8 cellular contexts compared by ENCODE assay signal in genomic region chrX:49155243-49155899, GRCh38. TPM values are rescaled to one million over a fixed set of nuclear protein-coding genes. Genes with fewer than 3 reads are reported as not detected.
DNase-seq lines count a peak whose midpoint lies in the region; ATAC-seq, FAIRE-seq and TF ChIP-seq lines count a peak whose summit lies in the region.

No MANE protein-coding gene starts in this region.

- no peak for FAIRE-seq in keratinocyte (lab: Jason Lieb, UNC)

- H3K27ac ChIP-seq in keratinocyte (ENCODE audit: control insufficient read depth, insufficient read depth, low read length) = peak overlapping the region; percentile 86

- in situ Hi-C loops in G401 (cut with HindIII; ENCODE audit: low sequenced_read_pairs) = no loop called here

- DNase-seq in G401 (ENCODE audit: low spot score) = peak; percentile 81
- DNase-seq in RKO (ENCODE audit: low spot score) = peak; percentile 77
- DNase-seq in central memory CD4-positive, alpha-beta T cell = peak; percentile 24
- DNase-seq in keratinocyte (ENCODE audit: low read depth, low spot score) = no peak
- peak; percentile 37 for DNase-seq in stimulated activated CD4-positive, alpha-beta T cell treated with anti-CD3 and anti-CD28 coated beads, Interleukin-4, amount 100 ng/mL, for 24 hours

- peaks cover 4% of the 10 kb centered on the region for H3K4me1 ChIP-seq in keratinocyte (ENCODE audit: control insufficient read depth, extremely low read depth, insufficient read depth, low read length)

- H3K27me3 ChIP-seq in keratinocyte (ENCODE audit: control insufficient read depth, extremely low read depth, insufficient read depth, low read length) = no peaks in the 10 kb centered on the region

- no peaks in the 10 kb centered on the region for H3K9me1 ChIP-seq in keratinocyte (ENCODE audit: control insufficient read depth, extremely low read depth, insufficient read depth, low read length)

- H2AFZ ChIP-seq in keratinocyte (ENCODE audit: control insufficient read depth, low read length) = peak overlapping the region; percentile 51

- dilution Hi-C loops in keratinocyte (cut with MboI; ENCODE audit: extremely low pct_ligation_motif_present, low sequenced_read_pairs) = no loop called here

- H3K36me3 ChIP-seq in keratinocyte (ENCODE audit: control insufficient read depth in 2 of 2, extremely low read depth in 1 of 2, insufficient read depth in 2 of 2, low read length in 2 of 2) = no peaks in the 10 kb centered on the region

- H3K9me3 ChIP-seq in keratinocyte (ENCODE audit: control insufficient read depth, low read depth, low read length) = no peaks in the 10 kb centered on the region

- H3K79me2 ChIP-seq in keratinocyte (ENCODE audit: control insufficient read depth, insufficient read depth, low read length) = no peaks in the 10 kb centered on the region

- peak overlapping the region; percentile 37 to 56 (median 52) for H3K4me3 ChIP-seq in keratinocyte (ENCODE audit: control insufficient read depth in 2 of 3, extremely low read depth in 1 of 3, insufficient read depth in 2 of 3, low read depth in 1 of 3, low read length in 3 of 3)

- TF ChIP-seq CTCF in keratinocyte (optimal IDR thresholded peaks at IDR 0.05 in 1 of 3, IDR thresholded peaks at IDR 0.05 in 1 of 3, conservative IDR thresholded peaks at IDR 0.05 in 1 of 3; ENCODE audit: extremely low read depth in 1 of 3, insufficient read depth in 2 of 3, low read length in 3 of 3) = no peak

- peak overlapping the region; percentile 80 for H3K9ac ChIP-seq in keratinocyte (ENCODE audit: control insufficient read depth, extremely low read depth, insufficient read depth, low read length)

- peak overlapping the region; percentile 72 for H3K4me2 ChIP-seq in keratinocyte (ENCODE audit: control insufficient read depth, extremely low read depth, insufficient read depth, low read depth, low read length)

- no peaks in the 10 kb centered on the region for H4K20me1 ChIP-seq in keratinocyte (ENCODE audit: control insufficient read depth, extremely low read depth, insufficient read depth, low read length)

- ATAC-seq in HG03378 (IDR thresholded peaks at IDR 0.05; ENCODE audit: unreplicated experiment) (peak; percentile 8), HG02981 (IDR thresholded peaks at IDR 0.05; ENCODE audit: unreplicated experiment) (no peak), GM21360 (IDR thresholded peaks at IDR 0.05; ENCODE audit: unreplicated experiment) (no peak)

RNA-seq across cellular contexts. Expression of gene MAGIX, which starts 7.2 kb away (rescaled TPM):
- total RNA-seq in G401 (2014; rRNA removed; shearing (Covaris generic)) = 2.7 and 14.2 TPM in 2 replicates
- polyA plus RNA-seq in keratinocyte = 0.51 to 0.62 TPM (median 0.59 TPM) in 3 replicates
- polyA plus RNA-seq in keratinocyte (2011; ENCODE audit: low read depth) = 0.46 TPM
- polyA plus RNA-seq in keratinocyte (2011; cell fraction: cytosol; rRNA removed) = 0.29 and 0.77 TPM in 2 replicates
- 0.53 and 0.69 TPM in 2 replicates for polyA plus RNA-seq in keratinocyte (2011; cell fraction: nucleus; rRNA removed)
- polyA plus RNA-seq in keratinocyte (2012; ENCODE audit: low replicate concordance) = 0.47 and 0.83 TPM in 2 replicates
- 0.20 to 0.40 TPM (median 0.22 TPM) in 3 replicates for polyA minus RNA-seq in keratinocyte
- polyA minus RNA-seq in keratinocyte (2011; cell fraction: cytosol; rRNA and poly(A)+ RNA removed) = not detected
- polyA minus RNA-seq in keratinocyte (2011; cell fraction: nucleus; rRNA and poly(A)+ RNA removed) = 0.21 and 0.70 TPM in 2 replicates

RNA-seq across cellular contexts. Expression of gene PLP2, which starts 16.3 kb away (rescaled TPM):
- total RNA-seq in G401 (2014; rRNA removed; shearing (Covaris generic)) = 26.8 and 32.4 TPM in 2 replicates
- polyA plus RNA-seq in keratinocyte = 284 to 488 TPM (median 358 TPM) in 3 replicates
- polyA plus RNA-seq in keratinocyte (2011; ENCODE audit: low read depth) = 19.3 TPM
- 435 and 483 TPM in 2 replicates for polyA plus RNA-seq in keratinocyte (2011; cell fraction: cytosol; rRNA removed)
- polyA plus RNA-seq in keratinocyte (2011; cell fraction: nucleus; rRNA removed) = 270 and 305 TPM in 2 replicates
- polyA plus RNA-seq in keratinocyte (2012; ENCODE audit: low replicate concordance) = 215 and 344 TPM in 2 replicates
- 359 to 538 TPM (median 417 TPM) in 3 replicates for polyA minus RNA-seq in keratinocyte
- 192 TPM for polyA minus RNA-seq in keratinocyte (2011; cell fraction: cytosol; rRNA and poly(A)+ RNA removed)
- polyA minus RNA-seq in keratinocyte (2011; cell fraction: nucleus; rRNA and poly(A)+ RNA removed) = 54.7 and 87.5 TPM in 2 replicates

RNA-seq across cellular contexts. Expression of gene PRICKLE3, which starts 30.8 kb away (rescaled TPM):
- total RNA-seq in G401 (2014; rRNA removed; shearing (Covaris generic)) = 15.4 and 18.4 TPM in 2 replicates
- polyA plus RNA-seq in keratinocyte = 8.6 to 13.7 TPM (median 8.7 TPM) in 3 replicates
- polyA plus RNA-seq in keratinocyte (2011; ENCODE audit: low read depth) = 6.1 TPM
- 7.6 and 13.4 TPM in 2 replicates for polyA plus RNA-seq in keratinocyte (2011; cell fraction: cytosol; rRNA removed)
- polyA plus RNA-seq in keratinocyte (2011; cell fraction: nucleus; rRNA removed) = 21.8 and 27.4 TPM in 2 replicates
- polyA plus RNA-seq in keratinocyte (2012; ENCODE audit: low replicate concordance) = 18.0 and 18.8 TPM in 2 replicates
- 8.8 to 43.9 TPM (median 9.4 TPM) in 3 replicates for polyA minus RNA-seq in keratinocyte
- 23.8 TPM for polyA minus RNA-seq in keratinocyte (2011; cell fraction: cytosol; rRNA and poly(A)+ RNA removed)
- 10.5 and 15.2 TPM in 2 replicates for polyA minus RNA-seq in keratinocyte (2011; cell fraction: nucleus; rRNA and poly(A)+ RNA removed)

RNA-seq across cellular contexts. Expression of gene GPKOW, which starts 31.8 kb away (rescaled TPM):
- total RNA-seq in G401 (2014; rRNA removed; shearing (Covaris generic)) = 27.2 and 28.2 TPM in 2 replicates
- 17.8 to 18.4 TPM (median 17.9 TPM) in 3 replicates for polyA plus RNA-seq in keratinocyte
- 17.7 TPM for polyA plus RNA-seq in keratinocyte (2011; ENCODE audit: low read depth)
- polyA plus RNA-seq in keratinocyte (2011; cell fraction: cytosol; rRNA removed) = 12.7 and 16.9 TPM in 2 replicates
- polyA plus RNA-seq in keratinocyte (2011; cell fraction: nucleus; rRNA removed) = 19.0 and 21.3 TPM in 2 replicates
- polyA plus RNA-seq in keratinocyte (2012; ENCODE audit: low replicate concordance) = 14.6 and 17.7 TPM in 2 replicates
- 8.8 to 9.6 TPM (median 9.0 TPM) in 3 replicates for polyA minus RNA-seq in keratinocyte
- polyA minus RNA-seq in keratinocyte (2011; cell fraction: cytosol; rRNA and poly(A)+ RNA removed) = 14.2 TPM
- 6.5 and 7.5 TPM in 2 replicates for polyA minus RNA-seq in keratinocyte (2011; cell fraction: nucleus; rRNA and poly(A)+ RNA removed)

RNA-seq across cellular contexts. Expression of gene SYP, which starts 44.6 kb away (rescaled TPM):
- 8.7 and 13.8 TPM in 2 replicates for total RNA-seq in G401 (2014; rRNA removed; shearing (Covaris generic))
- 0.07 to 0.23 TPM (median 0.13 TPM) in 3 replicates for polyA plus RNA-seq in keratinocyte
- not detected for polyA plus RNA-seq in keratinocyte (2011; ENCODE audit: low read depth)
- polyA plus RNA-seq in keratinocyte (2011; cell fraction: cytosol; rRNA removed) = 0.03 TPM in 1 of 2 replicates, not detected in the other
- 0.09 and 0.19 TPM in 2 replicates for polyA plus RNA-seq in keratinocyte (2011; cell fraction: nucleus; rRNA removed)
- polyA plus RNA-seq in keratinocyte (2012; ENCODE audit: low replicate concordance) = 0.21 and 0.22 TPM in 2 replicates
- polyA minus RNA-seq in keratinocyte = 0.10 TPM in 2 of 3 replicates, not detected in the other
- not detected for polyA minus RNA-seq in keratinocyte (2011; cell fraction: cytosol; rRNA and poly(A)+ RNA removed)
- not detected in 2 replicates for polyA minus RNA-seq in keratinocyte (2011; cell fraction: nucleus; rRNA and poly(A)+ RNA removed)
